In genomic region chr10:101848894-101849351, GRCh38 we compare ENCODE assay signal across 14 cellular contexts. TPM values are rescaled to one million over a fixed set of nuclear protein-coding genes. Genes with fewer than 3 reads are reported as not detected.
DNase-seq lines count a peak whose midpoint lies in the region; ATAC-seq lines count a peak whose summit lies in the region.
"Had no signal": no experiment of that assay in that cellular context is flagged by ENCODE, and none has a peak within 500 bp of the region (broad histone marks: within the 10 kb centered on the region; RNA-seq: fewer than 3 reads in every experiment).

No MANE protein-coding gene starts in this region.

- peaks cover 8% of the 10 kb centered on the region for H3K4me1 Mint-ChIP-seq in stimulated activated effector memory CD8-positive, alpha-beta T cell treated with anti-CD3 and anti-CD28 coated beads, Interleukin-12 subunit alpha, Interleukin-12 subunit beta, amount 100 ng/mL, for 72 hours

- DNase-seq in activated CD8-positive, alpha-beta memory T cell treated with anti-CD3 and anti-CD28 coated beads, Interleukin-2, amount 50 U/mL, for 48 hours: peak; percentile 41
- no peak for DNase-seq in activated CD8-positive, alpha-beta memory T cell treated with anti-CD3 and anti-CD28 coated beads, Interleukin-2, amount 50 U/mL, for 4 hours
- DNase-seq in SIG-M5 (lab: John Stamatoyannopoulos, UW): peak; percentile 65
- no peak for DNase-seq in right cardiac atrium
- DNase-seq in stimulated activated effector memory CD8-positive, alpha-beta T cell treated with anti-CD3 and anti-CD28 coated beads, Interleukin-12 subunit alpha, Interleukin-12 subunit beta, amount 100 ng/mL, for 72 hours (ENCODE audit: low spot score in 2 of 2): no peak
- DNase-seq in kidney tubule cell (ENCODE audit: low spot score): no peak
- DNase-seq in ecto neural progenitor cell (ENCODE audit: low spot score): no peak
- DNase-seq: activated CD4-positive, CD25-positive, alpha-beta regulatory T cell treated with anti-CD3 and anti-CD28 coated beads, Interleukin-2, amount 50 U/mL, for 72 hours; activated T-cell treated with anti-CD3 and anti-CD28 coated beads, Interleukin-2, amount 50 U/mL, for 1 hour; Caco-2 had no signal

- WGBS in right cardiac atrium: 55% methylated on average over 3 of the region's 3 CpGs

- H3K36me3 Mint-ChIP-seq in stimulated activated effector memory CD8-positive, alpha-beta T cell treated with anti-CD3 and anti-CD28 coated beads, Interleukin-12 subunit alpha, Interleukin-12 subunit beta, amount 100 ng/mL, for 72 hours: peaks cover 17% of the 10 kb centered on the region

- no peaks in the 10 kb centered on the region for H3K9me3 Mint-ChIP-seq in stimulated activated effector memory CD8-positive, alpha-beta T cell treated with anti-CD3 and anti-CD28 coated beads, Interleukin-12 subunit alpha, Interleukin-12 subunit beta, amount 100 ng/mL, for 72 hours
- H3K9me3 Mint-ChIP-seq: neural crest cell had no signal

- intact Hi-C loops in right cardiac atrium (cut with DNase I): no loop called here

- no peak overlapping the region for H3K4me3 ChIP-seq in right cardiac atrium (ENCODE audit: low read length)
- H3K4me3 ChIP-seq: K562 had no signal

- H3K4me3 Mint-ChIP-seq in stimulated activated effector memory CD8-positive, alpha-beta T cell treated with anti-CD3 and anti-CD28 coated beads, Interleukin-12 subunit alpha, Interleukin-12 subunit beta, amount 100 ng/mL, for 72 hours: no peak overlapping the region
- H3K4me3 Mint-ChIP-seq: neural crest cell had no signal

- H3K27me3 ChIP-seq in right cardiac atrium (ENCODE audit: control insufficient read depth, insufficient read depth): no peaks in the 10 kb centered on the region

- no peaks in the 10 kb centered on the region for H3K9me3 ChIP-seq in right cardiac atrium (ENCODE audit: control insufficient read depth, low read length)
- H3K9me3 ChIP-seq: Caco-2 had no signal

- ATAC-seq in right cardiac atrium: peak; percentile 15 to 33
- ATAC-seq in stimulated activated effector memory CD8-positive, alpha-beta T cell treated with anti-CD3 and anti-CD28 coated beads, Interleukin-12 subunit alpha, Interleukin-12 subunit beta, amount 100 ng/mL, for 72 hours: no peak
- ATAC-seq in GM18517 (IDR thresholded peaks at IDR 0.05; ENCODE audit: unreplicated experiment): no peak
- ATAC-seq: K562, SK-N-SH treated with all-trans-retinoic acid at 6 μM for 48 hours had no signal

- H3K27ac Mint-ChIP-seq in stimulated activated effector memory CD8-positive, alpha-beta T cell treated with anti-CD3 and anti-CD28 coated beads, Interleukin-12 subunit alpha, Interleukin-12 subunit beta, amount 100 ng/mL, for 72 hours: peak overlapping the region; percentile 43

- H3K27ac ChIP-seq in right cardiac atrium (ENCODE audit: low read length): peak overlapping the region; percentile 26

- peaks cover 24% of the 10 kb centered on the region for H3K4me1 ChIP-seq in right cardiac atrium (ENCODE audit: control insufficient read depth, insufficient read depth, low read length)
- H3K4me1 ChIP-seq: Caco-2 had no signal

RNA-seq across cellular contexts. Expression of gene KCNIP2, which starts 5.3 kb away (rescaled TPM):
- total RNA-seq in right cardiac atrium: 100 to 1,000 TPM; 368 to 977 (median 629) TPM
- polyA plus RNA-seq in right cardiac atrium: 729 TPM

RNA-seq across cellular contexts. Expression of gene OGA, which starts 30.7 kb away (rescaled TPM):
- 10 to 100 TPM; 67.8 to 96.4 (median 85.4) TPM for total RNA-seq in right cardiac atrium
- polyA plus RNA-seq in right cardiac atrium: 41.1 TPM

Comparison
In these comparisons a context has a peak if more than half of its experiments do, and no peak if none do; other contexts are left out.
1. DNase-seq: peak in activated CD8-positive, alpha-beta memory T cell treated with anti-CD3 and anti-CD28 coated beads, Interleukin-2, amount 50 U/mL, for 48 hours (single experiment) and SIG-M5 (single experiment); none in activated CD8-positive, alpha-beta memory T cell treated with anti-CD3 and anti-CD28 coated beads, Interleukin-2, amount 50 U/mL, for 4 hours (single experiment), right cardiac atrium (0 of 3), stimulated activated effector memory CD8-positive, alpha-beta T cell treated with anti-CD3 and anti-CD28 coated beads, Interleukin-12 subunit alpha, Interleukin-12 subunit beta, amount 100 ng/mL, for 72 hours (0 of 2), kidney tubule cell (single experiment) and ecto neural progenitor cell (single experiment).
2. ATAC-seq: peak in right cardiac atrium (2 of 2); none in stimulated activated effector memory CD8-positive, alpha-beta T cell treated with anti-CD3 and anti-CD28 coated beads, Interleukin-12 subunit alpha, Interleukin-12 subunit beta, amount 100 ng/mL, for 72 hours (single experiment) and GM18517 (single experiment).